23 cellular contexts compared by ENCODE assay signal in genomic region chr9:131337131-131337848, GRCh38. TPM values are rescaled to one million over a fixed set of nuclear protein-coding genes. Genes with fewer than 3 reads are reported as not detected.
DNase-seq lines count a peak whose midpoint lies in the region; ATAC-seq, FAIRE-seq and TF ChIP-seq lines count a peak whose summit lies in the region.
"Had no signal": no experiment of that assay in that cellular context is flagged by ENCODE, and none has a peak within 500 bp of the region (broad histone marks: within the 10 kb centered on the region; RNA-seq: fewer than 3 reads in every experiment).

No MANE protein-coding gene starts in this region.

- no peak overlapping the region for H4K91ac ChIP-seq in H9 (ENCODE audit: insufficient read length, low read depth, low read length)

- H2AFZ ChIP-seq in K562 (ENCODE audit: low read depth, low read length) (no peak overlapping the region), H9 (ENCODE audit: low read length) (no peak overlapping the region)
- H2AFZ ChIP-seq: parathyroid adenoma had no signal

- no peaks in the 10 kb centered on the region for H3K23me2 ChIP-seq in H9 (ENCODE audit: insufficient read length, low read depth, low read length, poor library complexity, severe bottlenecking)

- TF ChIP-seq EP300 in K562 (IDR thresholded peaks at IDR 0.05; ENCODE audit: low read length) = no peak

- ATAC-seq in K562 = no peak
- no peak for ATAC-seq in sciatic nerve

- FAIRE-seq in K562 (lab: Jason Lieb, UNC) = no peak
- FAIRE-seq: GM12878 had no signal

- peaks cover 5 to 25% of the 10 kb centered on the region in 2 experiments; a peak in 4 of 5 replicates for H3K4me1 ChIP-seq in K562 (replicated peaks in 1 of 2; ENCODE audit: control insufficient read depth in 2 of 2, insufficient read depth in 2 of 2, low read length in 2 of 2)
- no peaks in the 10 kb centered on the region for H3K4me1 ChIP-seq in H9 (ENCODE audit: insufficient read depth, low read length)
- H3K4me1 ChIP-seq: parathyroid adenoma had no signal

- H2BK12ac ChIP-seq in H9 (ENCODE audit: insufficient read length, low read depth, low read length) = no peak overlapping the region

- no peak for TF ChIP-seq POLR2A in K562 (conservative IDR thresholded peaks at IDR 0.05)

- no peak overlapping the region for H3K23ac ChIP-seq in H9 (ENCODE audit: insufficient read length, low read depth, low read length)

- DNase-seq in activated naive CD4-positive, alpha-beta T cell treated with anti-CD3 and anti-CD28 coated beads, Interleukin-2, amount 50 U/mL, for 16 hours = peak; percentile 5
- DNase-seq in activated naive CD4-positive, alpha-beta T cell treated with Interleukin-2 at 50 U/mL for 16 hours = no peak
- DNase-seq in K562 (ENCODE audit: extremely low read depth in 1 of 4, low spot score in 3 of 4) = no peak
- DNase-seq in sciatic nerve (ENCODE audit: low spot score) = peak; percentile 42
- no peak for DNase-seq in H9
- DNase-seq in AML-193 (lab: John Stamatoyannopoulos, UW) = no peak
- DNase-seq: activated CD4-positive, alpha-beta memory T cell treated with anti-CD3 and anti-CD28 coated beads for 36 hours; activated gamma-delta T cell; activated T-cell treated with anti-CD3 and anti-CD28 coated beads for 4 hours; amygdala; DMS79; head of caudate nucleus; midbrain; natural killer cell; NCI-H146; NCI-H2171 treated with DMSO at 0.1 percent for 48 hours; NCI-H526 treated with DMSO at 0.1 percent for 48 hours; T-helper 9 cell had no signal

- no peak overlapping the region for H2AK5ac ChIP-seq in H9 (ENCODE audit: insufficient read length, low read length)

- H3K27ac ChIP-seq in K562 (ENCODE audit: extremely low read depth, low read depth, low read length) (no peak overlapping the region), H9 (ENCODE audit: insufficient read length, low read depth, low read length) (no peak overlapping the region)
- H3K27ac ChIP-seq: epithelial cell of prostate, KMS-11, parathyroid adenoma had no signal

- H3K36me3 Mint-ChIP-seq in H9 (ENCODE audit: insufficient read depth in 1 of 3, low read depth in 3 of 3) = no peaks in the 10 kb centered on the region; a peak in 1 of 7 replicates
- H3K36me3 Mint-ChIP-seq: activated CD4-positive, alpha-beta memory T cell treated with anti-CD3 and anti-CD28 coated beads for 36 hours; natural killer cell had no signal

- H3K27me3 ChIP-seq in K562 (ENCODE audit: control insufficient read depth in 2 of 2, insufficient read depth in 2 of 2, low read length in 2 of 2) (no peaks in the 10 kb centered on the region), H9 (ENCODE audit: insufficient read depth, low read length) (no peaks in the 10 kb centered on the region)

- H3K27ac Mint-ChIP-seq in H9 = peak overlapping the region in 1 of 3 experiments; percentile 90; a peak in 1 of 7 replicates
- H3K27ac Mint-ChIP-seq: B cell had no signal

- H3T11ph ChIP-seq in H9 (ENCODE audit: low read length) = no peak overlapping the region

- no peak overlapping the region for H4K8ac ChIP-seq in H9 (replicated peaks; ENCODE audit: insufficient read length, low read depth, low read length)

- no peaks in the 10 kb centered on the region for H3K9me3 Mint-ChIP-seq in H9
- H3K9me3 Mint-ChIP-seq: activated CD4-positive, alpha-beta memory T cell treated with anti-CD3 and anti-CD28 coated beads for 36 hours; natural killer cell had no signal

- in situ Hi-C loops in K562 (cut with MboI) = loop anchor here (5.0 to 10.0 kb wide), 2 partner anchors 122 to 280 kb away; no protein-coding TSS in a partner anchor

- intact Hi-C loops in K562 (cut with micrococcal nuclease) (loop anchor here (10.0 kb wide), 1 partner anchor 212 kb away; the partner anchor contains the start of gene NUP214), sciatic nerve (cut with DNase I) (loop anchor here (10.0 kb wide), 1 partner anchor 162 kb away; no protein-coding TSS in a partner anchor)

- no peak overlapping the region for H3K4me2 ChIP-seq in K562 (ENCODE audit: insufficient read depth, low read length)
- no peak overlapping the region for H3K4me2 ChIP-seq in H9 (ENCODE audit: insufficient read depth, insufficient read length, low read length)
- H3K4me2 ChIP-seq: KMS-11 had no signal

- H3K4ac ChIP-seq in H9 (ENCODE audit: low read depth, low read length) = no peak overlapping the region

- TF ChIP-seq RAD21 in K562 (CRISPR knock-in tag; conservative IDR thresholded peaks at IDR 0.05 in 1 of 2, IDR thresholded peaks at IDR 0.05 in 1 of 2) = no peak

- peak overlapping the region in 1 of 2 experiments; percentile 61; a peak in 2 of 4 replicates for H3K9ac ChIP-seq in K562 (ENCODE audit: insufficient read depth in 1 of 2, low read depth in 2 of 2, low read length in 2 of 2)
- no peak overlapping the region for H3K9ac ChIP-seq in H9 (ENCODE audit: extremely low read depth, insufficient read length, low read length)
- H3K9ac ChIP-seq: KMS-11, parathyroid adenoma had no signal

- CTCF ChIA-PET in K562 (lab: Yijun Ruan, JAX; ENCODE audit: low intra/inter-chr PET ratio) = interaction anchor here (2.0 to 5.0 kb wide), 2 partner anchors 159 to 279 kb away, joined by 16 to 44 read pairs; no protein-coding TSS in a partner anchor

- no peak overlapping the region for H3K14ac ChIP-seq in H9 (ENCODE audit: insufficient read depth, low read length)

- no peaks in the 10 kb centered on the region for H3K79me2 ChIP-seq in K562 (ENCODE audit: control insufficient read depth, insufficient read depth, low read length)
- H3K79me2 ChIP-seq in H9 (ENCODE audit: insufficient read depth, low read length) = no peaks in the 10 kb centered on the region
- H3K79me2 ChIP-seq: parathyroid adenoma had no signal

- no peak overlapping the region for H3K4me3 Mint-ChIP-seq in H9
- H3K4me3 Mint-ChIP-seq: activated CD4-positive, alpha-beta memory T cell treated with anti-CD3 and anti-CD28 coated beads for 36 hours; B cell; natural killer cell had no signal

- TF ChIP-seq CTCF in K562 (IDR thresholded peaks at IDR 0.05 in 2 of 3, conservative IDR thresholded peaks at IDR 0.05 in 1 of 3; ENCODE audit: insufficient read depth in 2 of 3, low read depth in 1 of 3, low read length in 3 of 3) (no peak), H9 (conservative IDR thresholded peaks at IDR 0.05) (no peak)

- H3K9me3 ChIP-seq in K562 (replicated peaks; ENCODE audit: control insufficient read depth, insufficient read depth, low read depth, low read length) = no peaks in the 10 kb centered on the region
- no peaks in the 10 kb centered on the region for H3K9me3 ChIP-seq in H9 (ENCODE audit: control insufficient read depth, low read depth, low read length)

- no peaks in the 10 kb centered on the region for H3K79me1 ChIP-seq in H9 (ENCODE audit: insufficient read depth, low read depth, low read length, poor library complexity, severe bottlenecking)

- no peaks in the 10 kb centered on the region for H3K9me1 ChIP-seq in K562 (ENCODE audit: control insufficient read depth, insufficient read depth, low read length)

- H2BK120ac ChIP-seq in H9 (ENCODE audit: low read depth, low read length, poor library complexity, severe bottlenecking) = no peak overlapping the region

- no peak overlapping the region for H3K4me3 ChIP-seq in K562
- H3K4me3 ChIP-seq: GM12878 had no signal

- no peak overlapping the region for H3K56ac ChIP-seq in H9 (ENCODE audit: insufficient read length, low read depth, low read length)

- no TSS peak for BruUV-seq in K562 (replicated peaks; lab: Mats Ljungman, UMichigan)

- H4K20me1 ChIP-seq in K562 (replicated peaks; ENCODE audit: control insufficient read depth, insufficient read depth, low read length) = no peaks in the 10 kb centered on the region
- no peaks in the 10 kb centered on the region for H4K20me1 ChIP-seq in H9 (ENCODE audit: control insufficient read depth, insufficient read depth, insufficient read length)

- no peak overlapping the region for H3K18ac ChIP-seq in H9 (ENCODE audit: insufficient read length, low read depth, low read length)

- H2BK20ac ChIP-seq in H9 (ENCODE audit: low read depth, low read length, poor library complexity, severe bottlenecking) = no peak overlapping the region

- H2BK15ac ChIP-seq in H9 (ENCODE audit: low read depth, low read length) = no peak overlapping the region

- POLR2A ChIA-PET in K562 (lab: Yijun Ruan, JAX) = interaction anchor here (0.6 to 2.5 kb wide), 7 partner anchors 13 to 270 kb away, joined by 3 to 13 read pairs (median 3); partner anchors contain the start of gene NUP214

- WGBS in K562 (ENCODE audit: insufficient coverage, low coverage, missing lambda C conversion rate) = 40% methylated on average over 16 of the region's 16 CpGs
- WGBS in H9 (ENCODE audit: extremely low coverage, insufficient read length, low lambda C conversion rate) = no CpG with 5 or more reads among the region's 16 CpGs

- peaks cover 11% of the 10 kb centered on the region for H3K27me3 Mint-ChIP-seq in H9 (ENCODE audit: low read depth)
- H3K27me3 Mint-ChIP-seq: activated CD4-positive, alpha-beta memory T cell treated with anti-CD3 and anti-CD28 coated beads for 36 hours; B cell had no signal

- no peaks in the 10 kb centered on the region for H3K36me3 ChIP-seq in K562 (ENCODE audit: control insufficient read depth, insufficient read depth, low read length)

- no peak overlapping the region for H4K5ac ChIP-seq in H9 (ENCODE audit: insufficient read length, low read depth, low read length)

- H3K4me1 Mint-ChIP-seq in H9 = peaks cover 14 to 22% of the 10 kb centered on the region in 2 experiments

- no peak overlapping the region for H2BK5ac ChIP-seq in H9 (ENCODE audit: insufficient read length, low read length)

RNA-seq across cellular contexts. Expression of gene PLPP7, which starts 47.8 kb away (rescaled TPM):
- 0.49 TPM in 1 of 2 replicates, not detected in the other for total RNA-seq in K562 (2011; cell fraction: chromatin; rRNA removed; ENCODE audit: low replicate concordance)
- 1.1 and 1.2 TPM in 2 replicates for total RNA-seq in K562 (2011; cell fraction: nucleolus; rRNA removed)
- total RNA-seq in K562 (2011; cell fraction: nucleoplasm; rRNA removed) = 0.66 and 0.99 TPM in 2 replicates
- total RNA-seq in K562 (2014; rRNA removed) = 0.23 and 0.65 TPM in 2 replicates
- total RNA-seq in K562 (2014; rRNA removed; fragmentation: Illumina TruSeq; extraction: Trizol) = not detected in 2 replicates
- total RNA-seq in K562 (2015; rRNA removed; fragmentation: Illumina TruSeq; extraction: Trizol) = 0.18 and 0.30 TPM in 2 replicates
- 0.56 and 0.93 TPM in 2 replicates for total RNA-seq in K562 (2021)
- 0.18 and 0.41 TPM in 2 replicates for polyA plus RNA-seq in K562 (2011; rRNA removed)
- 0.48 and 0.50 TPM in 2 replicates for polyA plus RNA-seq in K562 (2011; cell fraction: cytosol; rRNA removed)
- polyA plus RNA-seq in K562 (2011; cell fraction: nucleus; rRNA removed) = 0.68 and 0.87 TPM in 2 replicates
- 0.64 and 1.3 TPM in 2 replicates for polyA plus RNA-seq in K562 (2012)
- polyA plus RNA-seq in K562 (2014; fragmentation: Illumina TruSeq; extraction: Trizol) = 0.09 and 0.37 TPM in 2 replicates
- not detected for polyA plus RNA-seq in K562 (2014; fragmentation: Nextera tagmentation; extraction: Ambion mirVana)
- polyA plus RNA-seq in K562 (2014; rRNA removed) = 0.86 TPM in 1 of 2 replicates, not detected in the other
- polyA minus RNA-seq in K562 (2011; rRNA and poly(A)+ RNA removed) = 0.09 and 0.11 TPM in 2 replicates
- polyA minus RNA-seq in K562 (2011; cell fraction: cytosol; rRNA and poly(A)+ RNA removed) = not detected in 2 replicates
- polyA minus RNA-seq in K562 (2011; cell fraction: nucleus; rRNA and poly(A)+ RNA removed) = 0.13 and 1.00 TPM in 2 replicates
- 8.6 TPM for total RNA-seq in sciatic nerve
- 1.9 and 2.4 TPM in 2 replicates for total RNA-seq in H9 (2021)
- total RNA-seq: activated CD4-positive, alpha-beta memory T cell treated with anti-CD3 and anti-CD28 coated beads for 36 hours had no signal

RNA-seq across cellular contexts. Expression of gene PRRC2B, which starts 56.6 kb away (rescaled TPM):
- total RNA-seq in K562 (2011; cell fraction: chromatin; rRNA removed; ENCODE audit: low replicate concordance) = 283 and 387 TPM in 2 replicates
- 121 and 133 TPM in 2 replicates for total RNA-seq in K562 (2011; cell fraction: nucleolus; rRNA removed)
- 150 and 188 TPM in 2 replicates for total RNA-seq in K562 (2011; cell fraction: nucleoplasm; rRNA removed)
- total RNA-seq in K562 (2014; rRNA removed) = 30.9 and 31.7 TPM in 2 replicates
- total RNA-seq in K562 (2014; rRNA removed; fragmentation: Illumina TruSeq; extraction: Trizol) = 31.7 and 32.1 TPM in 2 replicates
- 24.6 and 24.7 TPM in 2 replicates for total RNA-seq in K562 (2015; rRNA removed; fragmentation: Illumina TruSeq; extraction: Trizol)
- total RNA-seq in K562 (2021) = 125 and 126 TPM in 2 replicates
- 20.1 and 25.4 TPM in 2 replicates for polyA plus RNA-seq in K562 (2011; rRNA removed)
- 16.5 and 20.1 TPM in 2 replicates for polyA plus RNA-seq in K562 (2011; cell fraction: cytosol; rRNA removed)
- 66.4 and 83.2 TPM in 2 replicates for polyA plus RNA-seq in K562 (2011; cell fraction: nucleus; rRNA removed)
- polyA plus RNA-seq in K562 (2012) = 56.0 and 68.0 TPM in 2 replicates
- polyA plus RNA-seq in K562 (2014; fragmentation: Illumina TruSeq; extraction: Trizol) = 51.4 and 64.0 TPM in 2 replicates
- under 1 TPM; 0.34 to 0.77 TPM for polyA plus RNA-seq in K562 (2014; fragmentation: Nextera tagmentation; extraction: Ambion mirVana)
- polyA plus RNA-seq in K562 (2014; rRNA removed) = 33.7 and 37.5 TPM in 2 replicates
- 49.8 and 53.3 TPM in 2 replicates for polyA minus RNA-seq in K562 (2011; rRNA and poly(A)+ RNA removed)
- polyA minus RNA-seq in K562 (2011; cell fraction: cytosol; rRNA and poly(A)+ RNA removed) = 36.5 and 47.7 TPM in 2 replicates
- 26.8 and 39.9 TPM in 2 replicates for polyA minus RNA-seq in K562 (2011; cell fraction: nucleus; rRNA and poly(A)+ RNA removed)
- 252 TPM for total RNA-seq in sciatic nerve
- 243 and 251 TPM in 2 replicates for total RNA-seq in H9 (2021)

Comparison
In these comparisons a context has a peak if more than half of its experiments do, and no peak if none do; other contexts are left out.
1. DNase-seq: peak in activated naive CD4-positive, alpha-beta T cell treated with anti-CD3 and anti-CD28 coated beads, Interleukin-2, amount 50 U/mL, for 16 hours (single experiment) and sciatic nerve (single experiment); none in activated naive CD4-positive, alpha-beta T cell treated with Interleukin-2 at 50 U/mL for 16 hours (single experiment), K562 (0 of 4), H9 (single experiment) and AML-193 (0 of 2).